ENCODE assay signal across 22 cellular contexts in the genomic region with DNA sequence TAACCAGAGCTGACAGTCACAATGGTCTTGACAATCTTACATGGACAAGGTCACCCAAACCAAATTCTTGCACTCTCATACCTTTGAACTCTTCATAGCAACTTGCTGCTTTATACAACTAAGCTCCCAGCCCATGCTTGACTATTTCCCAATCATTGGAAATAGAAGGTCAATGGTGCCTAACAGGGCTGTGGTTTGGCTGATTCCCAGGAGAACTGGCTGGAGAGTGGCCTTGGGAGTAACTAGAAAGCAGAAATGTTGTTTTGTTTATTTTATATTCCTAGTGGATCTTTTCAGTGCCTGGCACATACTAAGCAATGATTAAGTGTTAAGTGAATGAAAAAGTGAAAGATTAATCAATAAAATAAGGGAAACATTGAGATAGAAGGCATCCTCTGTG. TPM values are rescaled to one million over a fixed set of nuclear protein-coding genes. Genes with fewer than 3 reads are reported as not detected.
"Had no signal": no experiment of that assay in that cellular context is flagged by ENCODE, and none has a peak within 500 bp of the region (broad histone marks: within the 10 kb centered on the region; RNA-seq: fewer than 3 reads in every experiment).

No MANE protein-coding gene starts in this region.

- ATAC-seq: activated CD4-positive, CD25-positive, alpha-beta regulatory T cell treated with anti-CD3 and anti-CD28 coated beads, Interleukin-2, amount 50 U/mL, for 24 hours; activated CD8-positive, alpha-beta memory T cell treated with anti-CD3 and anti-CD28 coated beads, Interleukin-2, amount 10 ng/mL, durations not matched to agents 7 days and 5 days; activated T-cell treated with anti-CD3 and anti-CD28 coated beads, Interleukin-2, amount 50 U/mL, for 4 hours; esophagus mucosa; left cardiac atrium had no signal

- H3K27ac ChIP-seq: testis had no signal

- H3K4me3 Mint-ChIP-seq: activated CD8-positive, alpha-beta memory T cell treated with anti-CD3 and anti-CD28 coated beads, Interleukin-2, amount 10 ng/mL, durations not matched to agents 7 days and 5 days; activated naive CD8-positive, alpha-beta T cell; activated T-cell treated with anti-CD3 and anti-CD28 coated beads, Interleukin-2, amount 50 U/mL, for 4 hours; stimulated activated naive CD8-positive, alpha-beta T cell treated with anti-CD3 and anti-CD28 coated beads, Interleukin-15, Interleukin-2, amounts not matched to agents 100 ng/mL and 50 ng/mL, for 24 hours had no signal

- H3K9me3 ChIP-seq: testis had no signal

- H3K4me3 ChIP-seq: testis had no signal

- DNase-seq: activated CD4-positive, alpha-beta T cell treated with anti-CD3 and anti-CD28 coated beads, Interleukin-2, amount 50 U/mL, for 4 hours; activated CD8-positive, alpha-beta memory T cell treated with anti-CD3 and anti-CD28 coated beads, Interleukin-2, amount 10 ng/mL, durations not matched to agents 7 days and 5 days; activated effector memory CD4-positive, alpha-beta T cell treated with anti-CD3 and anti-CD28 coated beads, Interleukin-2, amount 50 U/mL, for 16 hours; activated T-cell treated with anti-CD3 and anti-CD28 coated beads, Interleukin-2, amount 50 U/mL, for 4 hours; anterior cingulate cortex; cerebellar nuclear complex; hypothalamus; left cardiac atrium; mesendoderm; stimulated activated CD4-positive, alpha-beta T cell treated with anti-CD3 and anti-CD28 coated beads, Interleukin-15, amount 100 ng/mL, for 24 hours; stimulated activated CD4-positive, alpha-beta T cell treated with anti-CD3 and anti-CD28 coated beads, Interleukin-4, amount 100 ng/mL, for 24 hours; testis had no signal

- H3K27me3 ChIP-seq: testis had no signal

- H3K27ac Mint-ChIP-seq: activated CD8-positive, alpha-beta memory T cell treated with anti-CD3 and anti-CD28 coated beads, Interleukin-2, amount 10 ng/mL, durations not matched to agents 7 days and 5 days; activated naive CD8-positive, alpha-beta T cell; stimulated activated naive CD8-positive, alpha-beta T cell treated with anti-CD3 and anti-CD28 coated beads, Interleukin-15, Interleukin-2, amounts not matched to agents 100 ng/mL and 50 ng/mL, for 24 hours had no signal

- H3K36me3 Mint-ChIP-seq: activated CD8-positive, alpha-beta memory T cell treated with anti-CD3 and anti-CD28 coated beads, Interleukin-2, amount 10 ng/mL, durations not matched to agents 7 days and 5 days; activated naive CD8-positive, alpha-beta T cell had no signal

- H3K9me3 Mint-ChIP-seq: activated T-cell treated with anti-CD3 and anti-CD28 coated beads, Interleukin-2, amount 50 U/mL, for 4 hours; stimulated activated naive CD8-positive, alpha-beta T cell treated with anti-CD3 and anti-CD28 coated beads, Interleukin-15, Interleukin-2, amounts not matched to agents 100 ng/mL and 50 ng/mL, for 24 hours had no signal

- H3K4me1 ChIP-seq: testis had no signal

RNA-seq across cellular contexts. Expression of gene SPINT4, which starts 3.0 kb away (rescaled TPM):
- total RNA-seq: activated CD8-positive, alpha-beta memory T cell treated with anti-CD3 and anti-CD28 coated beads, Interleukin-2, amount 10 ng/mL, durations not matched to agents 7 days and 5 days; activated T-cell treated with anti-CD3 and anti-CD28 coated beads, Interleukin-2, amount 50 U/mL, for 4 hours; dermis microvascular lymphatic vessel endothelial cell; esophagus mucosa; left cardiac atrium; osteoblast; pulmonary artery endothelial cell; T-helper 2 cell treated with Interferon-gamma antibody and Interleukin-4, amounts not matched to agents 100 ng/mL and 5 ng/mL, for 36 hours; testis; urinary bladder had no signal
- polyA plus RNA-seq: neural cell, urinary bladder had no signal

RNA-seq across cellular contexts. Expression of gene WFDC10B, which starts 20.3 kb away (rescaled TPM):
- total RNA-seq: activated CD8-positive, alpha-beta memory T cell treated with anti-CD3 and anti-CD28 coated beads, Interleukin-2, amount 10 ng/mL, durations not matched to agents 7 days and 5 days; activated T-cell treated with anti-CD3 and anti-CD28 coated beads, Interleukin-2, amount 50 U/mL, for 4 hours; dermis microvascular lymphatic vessel endothelial cell; esophagus mucosa; left cardiac atrium; osteoblast; pulmonary artery endothelial cell; T-helper 2 cell treated with Interferon-gamma antibody and Interleukin-4, amounts not matched to agents 100 ng/mL and 5 ng/mL, for 36 hours; urinary bladder had no signal
- polyA plus RNA-seq: neural cell had no signal

RNA-seq across cellular contexts. Expression of gene WFDC13, which starts 23.3 kb away (rescaled TPM):
- total RNA-seq: activated CD8-positive, alpha-beta memory T cell treated with anti-CD3 and anti-CD28 coated beads, Interleukin-2, amount 10 ng/mL, durations not matched to agents 7 days and 5 days; activated T-cell treated with anti-CD3 and anti-CD28 coated beads, Interleukin-2, amount 50 U/mL, for 4 hours; dermis microvascular lymphatic vessel endothelial cell; esophagus mucosa; left cardiac atrium; osteoblast; pulmonary artery endothelial cell; T-helper 2 cell treated with Interferon-gamma antibody and Interleukin-4, amounts not matched to agents 100 ng/mL and 5 ng/mL, for 36 hours; testis had no signal
- polyA plus RNA-seq: neural cell had no signal

RNA-seq across cellular contexts. Expression of gene WFDC11, which starts 55.1 kb away (rescaled TPM):
- total RNA-seq: activated CD8-positive, alpha-beta memory T cell treated with anti-CD3 and anti-CD28 coated beads, Interleukin-2, amount 10 ng/mL, durations not matched to agents 7 days and 5 days; activated T-cell treated with anti-CD3 and anti-CD28 coated beads, Interleukin-2, amount 50 U/mL, for 4 hours; dermis microvascular lymphatic vessel endothelial cell; esophagus mucosa; left cardiac atrium; osteoblast; pulmonary artery endothelial cell; T-helper 2 cell treated with Interferon-gamma antibody and Interleukin-4, amounts not matched to agents 100 ng/mL and 5 ng/mL, for 36 hours; testis; urinary bladder had no signal
- polyA plus RNA-seq: neural cell, urinary bladder had no signal
